Comparison of ENCODE assay signal across 25 cellular contexts in the genomic region with DNA sequence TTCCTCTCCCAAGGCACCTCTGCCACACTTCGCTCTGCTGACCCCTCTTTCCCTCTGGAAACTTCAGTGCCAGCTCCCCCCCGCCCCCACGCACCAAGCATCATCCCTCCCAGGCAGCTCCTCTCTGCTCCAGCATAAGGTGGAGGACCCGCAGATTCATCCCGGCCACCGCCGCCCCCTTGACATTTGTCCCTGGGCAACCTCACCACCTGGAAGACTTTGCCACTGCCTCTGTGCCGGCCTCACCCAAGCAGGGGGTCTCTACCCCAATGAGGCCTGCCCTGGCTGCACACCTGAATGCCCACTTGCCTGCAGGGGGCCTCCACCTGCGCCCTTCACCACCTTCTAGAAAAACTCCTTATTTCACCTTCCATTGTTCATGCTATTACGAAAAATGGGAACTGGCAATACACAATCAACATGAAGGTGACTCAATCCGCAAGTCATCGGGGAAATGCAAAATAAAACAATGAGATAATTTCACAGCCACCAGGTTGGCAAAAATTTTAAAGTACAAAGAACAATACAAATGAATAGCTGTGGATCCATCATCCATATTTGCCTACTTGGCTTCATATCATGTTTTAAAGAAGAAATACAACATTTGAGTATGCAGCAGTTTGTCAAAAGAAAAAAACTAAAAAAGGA. TPM values are rescaled to one million over a fixed set of nuclear protein-coding genes. Genes with fewer than 3 reads are reported as not detected.
DNase-seq lines count a peak whose midpoint lies in the region; ATAC-seq, FAIRE-seq and TF ChIP-seq lines count a peak whose summit lies in the region.
"Had no signal": no experiment of that assay in that cellular context is flagged by ENCODE, and none has a peak within 500 bp of the region (broad histone marks: within the 10 kb centered on the region; RNA-seq: fewer than 3 reads in every experiment).

No MANE protein-coding gene starts in this region.

- TF ChIP-seq RAD21 in A549 (conservative IDR thresholded peaks at IDR 0.05 in 1 of 2, IDR thresholded peaks at IDR 0.05 in 1 of 2) = no peak

- DNase-seq in A549 (ENCODE audit: low read depth in 1 of 2, low spot score in 1 of 2) = no peak
- DNase-seq in CD14-positive monocyte (ENCODE audit: low spot score) = peak; percentile 34
- no peak for DNase-seq in endodermal cell
- no peak for DNase-seq in NCI-H2029 (lab: John Stamatoyannopoulos, UW)
- no peak for DNase-seq in MM.1S
- DNase-seq: activated CD8-positive, alpha-beta memory T cell treated with anti-CD3 and anti-CD28 coated beads, Interleukin-2, amount 50 U/mL, for 4 hours; CD8-positive, alpha-beta memory T cell; DMS 273 treated with DMSO at 0.1 percent for 48 hours; KBM-7; left lung; mesendoderm; MG63; NCI-H146; NCI-H446 treated with DMSO at 0.1 percent for 48 hours; nucleus accumbens; stimulated activated CD4-positive, alpha-beta T cell treated with anti-CD3 and anti-CD28 coated beads, Interleukin-15, amount 100 ng/mL, for 24 hours; stimulated activated naive CD4-positive, alpha-beta T cell; uterus had no signal

- H3K27ac Mint-ChIP-seq in CD14-positive monocyte (no peak overlapping the region), endodermal cell (peak overlapping the region; percentile 16)
- H3K27ac Mint-ChIP-seq: brain had no signal

- no peaks in the 10 kb centered on the region for H3K9me3 Mint-ChIP-seq in CD14-positive monocyte
- no peaks in the 10 kb centered on the region for H3K9me3 Mint-ChIP-seq in endodermal cell
- H3K9me3 Mint-ChIP-seq: brain; CD8-positive, alpha-beta memory T cell had no signal

- POLR2A ChIA-PET in A549 (lab: Yijun Ruan, JAX) = no interaction called here

- H3K36me3 Mint-ChIP-seq in CD14-positive monocyte (no peaks in the 10 kb centered on the region), endodermal cell (ENCODE audit: low read depth) (no peaks in the 10 kb centered on the region)
- H3K36me3 Mint-ChIP-seq: brain; CD8-positive, alpha-beta memory T cell had no signal

- H3K4me1 ChIP-seq in A549 (peaks cover 12% of the 10 kb centered on the region; the same call in 2 of the 3 replicates), OCI-LY3 (ENCODE audit: low read length) (peaks cover 37% of the 10 kb centered on the region), endodermal cell (ENCODE audit: control insufficient read depth, insufficient read depth, low read length) (no peaks in the 10 kb centered on the region), MM.1S (ENCODE audit: low read length) (peaks cover 13% of the 10 kb centered on the region)
- H3K4me1 ChIP-seq: HAP-1, left lung, uterus had no signal

- peaks cover 12% of the 10 kb centered on the region; the same call in 1 of the 2 replicates for H3F3A ChIP-seq in MM.1S (ENCODE audit: insufficient read depth, low read length)

- no peak for TF ChIP-seq POLR2A in A549 (IDR thresholded peaks at IDR 0.05; ENCODE audit: low read length)

- TF ChIP-seq CTCF in A549 (IDR thresholded peaks at IDR 0.05) (no peak), CD14-positive monocyte (IDR thresholded peaks at IDR 0.05) (no peak), OCI-LY3 (IDR thresholded peaks at IDR 0.05; ENCODE audit: low read depth, low read length) (no peak), endodermal cell (conservative IDR thresholded peaks at IDR 0.05) (no peak), MM.1S (IDR thresholded peaks at IDR 0.05; ENCODE audit: low read length) (no peak)

- H3K27me3 Mint-ChIP-seq in CD14-positive monocyte (ENCODE audit: low read depth in 3 of 3) = peaks cover 9 to 21% (median 14%) of the 10 kb centered on the region in 3 donors
- H3K27me3 Mint-ChIP-seq in endodermal cell (ENCODE audit: insufficient read depth) = no peaks in the 10 kb centered on the region

- H3K9ac ChIP-seq in OCI-LY3 (ENCODE audit: low read length) (no peak overlapping the region), endodermal cell (ENCODE audit: extremely low read depth, low read length, poor library complexity, severe bottlenecking) (no peak overlapping the region), MM.1S (ENCODE audit: low read length) (no peak overlapping the region)

- H2AFZ ChIP-seq in OCI-LY3 (ENCODE audit: low read depth, low read length) = no peak overlapping the region
- no peak overlapping the region for H2AFZ ChIP-seq in MM.1S (ENCODE audit: low read length)

- H3K27me3 ChIP-seq in OCI-LY3 (ENCODE audit: low read depth, low read length) = peaks cover 38% of the 10 kb centered on the region
- no peaks in the 10 kb centered on the region for H3K27me3 ChIP-seq in endodermal cell (ENCODE audit: control insufficient read depth, insufficient read depth, low read length, poor library complexity, severe bottlenecking)
- H3K27me3 ChIP-seq in MM.1S (replicated peaks; ENCODE audit: insufficient read depth, low read length) = 0 out of 2 replicates have a peak, but pooled peaks cover 4% of the 10 kb centered on the region
- H3K27me3 ChIP-seq: MG63, uterus had no signal

- H3K79me2 ChIP-seq in OCI-LY3 (ENCODE audit: low read length) (no peaks in the 10 kb centered on the region), MM.1S (ENCODE audit: low read length) (no peaks in the 10 kb centered on the region)

- no peaks in the 10 kb centered on the region for H3K9me2 ChIP-seq in MM.1S (replicated peaks; ENCODE audit: insufficient read depth, low read length)

- H3K9me3 ChIP-seq in A549 = no peaks in the 10 kb centered on the region
- no peaks in the 10 kb centered on the region for H3K9me3 ChIP-seq in OCI-LY3 (ENCODE audit: insufficient read depth, low read length)
- no peaks in the 10 kb centered on the region for H3K9me3 ChIP-seq in endodermal cell (ENCODE audit: control insufficient read depth, low read length)
- H3K9me3 ChIP-seq in MM.1S (replicated peaks; ENCODE audit: insufficient read depth, low read length) = no peaks in the 10 kb centered on the region
- H3K9me3 ChIP-seq: HAP-1, left lung, MG63, uterus had no signal

- H3K27ac ChIP-seq in A549 (no peak overlapping the region), OCI-LY3 (ENCODE audit: low read length) (no peak overlapping the region), endodermal cell (ENCODE audit: low read depth, low read length) (no peak overlapping the region), MM.1S (ENCODE audit: low read length) (no peak overlapping the region)
- H3K27ac ChIP-seq: left lung, SK-N-MC, uterus had no signal

- no peak for ATAC-seq in A549
- no peak for ATAC-seq in HG03457 (IDR thresholded peaks at IDR 0.05; ENCODE audit: unreplicated experiment)
- ATAC-seq: left lung had no signal

- FAIRE-seq in A549 (lab: Jason Lieb, UNC) = peak; percentile 99
- FAIRE-seq: HTR-8/SVneo, islet of Langerhans had no signal

- no peak for TF ChIP-seq EP300 in A549 (IDR thresholded peaks at IDR 0.05)

- intact Hi-C loops in CD14-positive monocyte (cut with micrococcal nuclease) = no loop called here

- CTCF ChIA-PET in A549 (lab: Yijun Ruan, JAX) = interaction anchor here (0.6 to 3.1 kb wide), 7 partner anchors 10 to 62 kb away, joined by 3 to 9 read pairs (median 4); no protein-coding TSS in a partner anchor

- H4K20me1 ChIP-seq in OCI-LY3 (ENCODE audit: insufficient read depth, low read length) (no peaks in the 10 kb centered on the region), MM.1S (ENCODE audit: insufficient read depth, low read length) (no peaks in the 10 kb centered on the region)

- H3K36me3 ChIP-seq in OCI-LY3 (replicated peaks; ENCODE audit: low read depth, low read length) = no peaks in the 10 kb centered on the region
- no peaks in the 10 kb centered on the region for H3K36me3 ChIP-seq in endodermal cell (ENCODE audit: control insufficient read depth, insufficient read depth, low read length)
- H3K36me3 ChIP-seq in MM.1S (replicated peaks; ENCODE audit: insufficient read depth, low read length) = no peaks in the 10 kb centered on the region
- H3K36me3 ChIP-seq: HAP-1, left lung, MG63, uterus had no signal

- WGBS in A549 (ENCODE audit: missing lambda C conversion rate) = 77% methylated on average over 11 of the region's 12 CpGs
- whole genome bisulfite sequencing in endodermal cell (ENCODE audit: insufficient coverage in 1 of 2, insufficient read length in 1 of 2), 2 experiments = 81 to 90% methylated on average over 7 to 12 of the region's 12 CpGs

- H3K4me2 ChIP-seq in A549 = no peak overlapping the region
- H3K4me2 ChIP-seq in OCI-LY3 (ENCODE audit: low read length) = peak overlapping the region; percentile 23
- H3K4me2 ChIP-seq in MM.1S (ENCODE audit: low read depth, low read length) = no peak overlapping the region

- H3K4me1 Mint-ChIP-seq in CD14-positive monocyte = peaks cover 12% of the 10 kb centered on the region
- no peaks in the 10 kb centered on the region for H3K4me1 Mint-ChIP-seq in endodermal cell
- H3K4me1 Mint-ChIP-seq: brain had no signal

- H3K4me3 Mint-ChIP-seq in CD14-positive monocyte (no peak overlapping the region), endodermal cell (no peak overlapping the region)
- H3K4me3 Mint-ChIP-seq: brain had no signal

- H3K4me3 ChIP-seq in A549 (no peak overlapping the region), OCI-LY3 (ENCODE audit: low read length) (no peak overlapping the region), endodermal cell (ENCODE audit: low read length) (no peak overlapping the region), MM.1S (ENCODE audit: low read length) (no peak overlapping the region)
- H3K4me3 ChIP-seq: HAP-1, left lung, MG63, SK-N-MC, uterus had no signal

TF ChIP-seq in A549, 52 proteins besides CTCF, POLR2A, EP300 and RAD21:
- TF ChIP-seq HOXB5 (CRISPR knock-in tag; IDR thresholded peaks at IDR 0.05) (no peak), ZSCAN20 (CRISPR knock-in tag; IDR thresholded peaks at IDR 0.05) (no peak), NFE2L2 (conservative IDR thresholded peaks at IDR 0.05; ENCODE audit: low read length) (0 out of 2 replicates have a peak, but pooled peaks have one; percentile 18), FOSL2 (IDR thresholded peaks at IDR 0.05) (no peak), FOSL2 (CRISPR knock-in tag; IDR thresholded peaks at IDR 0.05) (0 out of 2 replicates have a peak, but pooled peaks have one; percentile 17)

RNA-seq across cellular contexts. Expression of a gene that starts 21.9 kb away (rescaled TPM):
- polyA plus RNA-seq in A549 (2011; rRNA removed) (15.4 and 18.3 TPM in 2 replicates), A549 (2017; fragmentation: RNase III; extraction: RNeasy Plus Mini Kit Qiagen cat#74134 plus additional on column Dnase treatment) (25.0 to 26.9 TPM (median 25.2 TPM) in 3 replicates), CD14-positive monocyte (not detected)
- 20.9 and 21.4 TPM in 2 replicates for polyA plus RNA-seq in A549 (2012; cell fraction: cytosol; rRNA removed)
- 21.9 and 34.2 TPM in 2 replicates for polyA plus RNA-seq in A549 (2012; cell fraction: nucleus; rRNA removed)
- 14.1 and 15.5 TPM in 2 replicates for polyA minus RNA-seq in A549 (2011; rRNA and poly(A)+ RNA removed)
- total RNA-seq in endodermal cell = 10 to 100 TPM; 33.3 to 34.9 TPM
- polyA plus RNA-seq in endodermal cell (2013, experiment 1 of 2) = 16.2 TPM
- polyA plus RNA-seq in endodermal cell (2013, experiment 2 of 2) = 15.1 TPM

Comparison
In these comparisons a context has a peak if more than half of its experiments do, and no peak if none do; other contexts are left out.
1. RNA of a gene that starts 21.9 kb away (polyA plus RNA-seq): 15.4 to 34.2 TPM in A549; not detected in CD14-positive monocyte; every median in the first group is over 10 times any median in the second.